ENCODE assay signal across 11 cellular contexts in the genomic region with DNA sequence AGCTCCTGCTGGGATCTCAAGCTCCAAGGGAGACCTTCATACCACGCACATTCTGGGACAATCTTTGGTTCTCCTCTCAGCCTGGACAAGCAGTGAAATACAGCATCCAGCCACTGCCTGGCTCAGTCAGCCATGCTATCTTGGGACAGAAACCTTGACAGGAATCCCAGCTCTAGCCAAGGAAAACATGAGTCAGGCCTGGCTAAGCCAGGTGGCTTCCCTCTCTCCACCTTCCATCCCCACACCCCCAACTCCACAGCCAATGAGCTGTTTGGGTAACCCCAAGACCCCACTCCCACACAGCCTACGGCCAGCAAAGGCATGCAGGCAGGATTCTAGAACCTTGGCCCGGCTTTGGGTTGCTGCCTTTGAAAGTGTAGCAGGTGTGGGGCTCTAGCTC.
DNase-seq lines count a peak whose midpoint lies in the region; ATAC-seq and TF ChIP-seq lines count a peak whose summit lies in the region.
"Had no signal": no experiment of that assay in that cellular context is flagged by ENCODE, and none has a peak within 500 bp of the region (broad histone marks: within the 10 kb centered on the region; RNA-seq: fewer than 3 reads in every experiment).

No MANE protein-coding gene starts in this region.

- 57% methylated on average over 1 of the region's 3 CpGs; no CpG with 5 or more reads in 1 of the 2 experiments for WGBS in IMR-90 (ENCODE audit: extremely low coverage in 2 of 2, insufficient read length in 1 of 2), 2 experiments

- peak overlapping the region; percentile 92 to 99 for H4K8ac ChIP-seq in IMR-90 (ENCODE audit: low read depth in 2 of 2, low read length in 2 of 2)

- peak overlapping the region; percentile 100 for H2BK5ac ChIP-seq in IMR-90 (ENCODE audit: low read depth, low read length, poor library complexity, severe bottlenecking)

- CTCF ChIA-PET in IMR-90 (lab: Yijun Ruan, JAX): no interaction called here

- POLR2A ChIA-PET in IMR-90 (lab: Charles Lee; ENCODE audit: unreplicated experiment): interaction anchor here (0.6 to 1.1 kb wide), 2 partner anchors 37 to 38 kb away, joined by 3 to 4 read pairs; no protein-coding TSS in a partner anchor

- peak overlapping the region; percentile 96 for H2AK5ac ChIP-seq in IMR-90 (ENCODE audit: low read depth, low read length)

- peak overlapping the region; percentile 100 for H3K4ac ChIP-seq in IMR-90 (ENCODE audit: low read depth, low read length)

- intact Hi-C loops in IMR-90 (cut with micrococcal nuclease): no loop called here

- BruUV-seq in IMR-90 (replicated peaks; lab: Mats Ljungman, UMichigan): no TSS peak

- TF ChIP-seq CTCF in IMR-90 (conservative IDR thresholded peaks at IDR 0.05; ENCODE audit: low read depth, low read length) (no peak), chondrocyte (IDR thresholded peaks at IDR 0.05) (no peak)

- H3K9me3 ChIP-seq in IMR-90 (ENCODE audit: control insufficient read depth, insufficient read depth, low read length): peaks cover 3% of the 10 kb centered on the region; the same call in 1 of the 2 replicates

- ATAC-seq in IMR-90 (ENCODE audit: low read depth) (peak; percentile 10), HG03460 (IDR thresholded peaks at IDR 0.05; ENCODE audit: unreplicated experiment) (no peak), GM18505 (IDR thresholded peaks at IDR 0.05; ENCODE audit: unreplicated experiment) (no peak)

- H3K27ac Mint-ChIP-seq in chondrocyte (ENCODE audit: unreplicated experiment): peak overlapping the region; percentile 96
- H3K27ac Mint-ChIP-seq: activated naive CD4-positive, alpha-beta T cell treated with anti-CD3 and anti-CD28 coated beads, Interleukin-2, amount 50 U/mL, for 24 hours; type B pancreatic cell had no signal

- H4K20me1 ChIP-seq in IMR-90 (ENCODE audit: insufficient read depth, low read length): no peaks in the 10 kb centered on the region

- in situ Hi-C loops in IMR-90 (cut with MboI; ENCODE audit: low sequenced_read_pairs): no loop called here

- H2AK9ac ChIP-seq in IMR-90 (replicated peaks; ENCODE audit: low read depth, low read length, poor library complexity): peak overlapping the region; percentile 95

- H2BK15ac ChIP-seq in IMR-90 (ENCODE audit: low read depth, low read length): peak overlapping the region; percentile 46; the same call in 2 of the 3 replicates

- peaks cover 7% of the 10 kb centered on the region for H3K9me3 Mint-ChIP-seq in chondrocyte (ENCODE audit: low read depth)
- H3K9me3 Mint-ChIP-seq: activated naive CD4-positive, alpha-beta T cell treated with anti-CD3 and anti-CD28 coated beads, Interleukin-2, amount 50 U/mL, for 24 hours; type B pancreatic cell had no signal

- peak overlapping the region; percentile 100 for H2BK20ac ChIP-seq in IMR-90 (ENCODE audit: low read depth, low read length)

- peak overlapping the region; percentile 84 for H4K5ac ChIP-seq in IMR-90 (ENCODE audit: low read depth, low read length)

- H3K56ac ChIP-seq in IMR-90 (ENCODE audit: extremely low read depth, insufficient read depth, low read length): peak overlapping the region; percentile 97

- peak overlapping the region; percentile 60 for H2AFZ ChIP-seq in IMR-90 (replicated peaks; ENCODE audit: low read length, poor library complexity)

- H3K79me1 ChIP-seq in IMR-90 (ENCODE audit: low read depth in 1 of 2, low read length in 2 of 2): peaks cover 13 to 61% of the 10 kb centered on the region in 2 experiments

- peak; percentile 97 for DNase-seq in IMR-90
- DNase-seq in chondrocyte (ENCODE audit: low spot score): no peak
- peak; percentile 81 for DNase-seq in left kidney (ENCODE audit: low read depth, low spot score)
- DNase-seq in stromal cell of bone marrow (ENCODE audit: low read depth): peak; percentile 37
- DNase-seq in NCI-H526 (lab: John Stamatoyannopoulos, UW): no peak
- DNase-seq in COLO668 (lab: John Stamatoyannopoulos, UW; ENCODE audit: unreplicated experiment): no peak
- DNase-seq: GF-D8 had no signal

- no peaks in the 10 kb centered on the region for H3K27me3 Mint-ChIP-seq in chondrocyte (ENCODE audit: low read depth)
- H3K27me3 Mint-ChIP-seq: activated naive CD4-positive, alpha-beta T cell treated with anti-CD3 and anti-CD28 coated beads, Interleukin-2, amount 50 U/mL, for 24 hours had no signal

- H3K27me3 ChIP-seq in IMR-90 (ENCODE audit: control insufficient read depth, insufficient read depth, low read length): no peaks in the 10 kb centered on the region

- no peaks in the 10 kb centered on the region for H3K36me3 ChIP-seq in IMR-90 (ENCODE audit: control insufficient read depth, insufficient read depth, low read length)

- TF ChIP-seq POLR2A in IMR-90 (IDR thresholded peaks at IDR 0.05; ENCODE audit: low read depth, low read length) (no peak; the same call in 1 of the 2 replicates), GM18505 (IDR thresholded peaks at IDR 0.05; ENCODE audit: borderline replicate concordance, extremely low read depth, insufficient read depth, insufficient read length) (no peak)

- H3K4me1 ChIP-seq in IMR-90 (ENCODE audit: control insufficient read depth, insufficient read depth, low read length): peaks cover 61% of the 10 kb centered on the region

- H3K4me1 Mint-ChIP-seq in chondrocyte (ENCODE audit: low read depth): peaks cover 94% of the 10 kb centered on the region
- H3K4me1 Mint-ChIP-seq: activated naive CD4-positive, alpha-beta T cell treated with anti-CD3 and anti-CD28 coated beads, Interleukin-2, amount 50 U/mL, for 24 hours had no signal

- peak overlapping the region; percentile 11; the same call in 1 of the 2 replicates for H3K4me2 ChIP-seq in IMR-90 (ENCODE audit: low read depth, low read length)

- peak overlapping the region; percentile 99 for H3K23ac ChIP-seq in IMR-90 (ENCODE audit: low read depth, low read length)

- peak overlapping the region; percentile 90 for H3K18ac ChIP-seq in IMR-90 (ENCODE audit: low read depth, low read length)

- no peak overlapping the region for H3K4me3 Mint-ChIP-seq in chondrocyte (ENCODE audit: unreplicated experiment)
- H3K4me3 Mint-ChIP-seq: activated naive CD4-positive, alpha-beta T cell treated with anti-CD3 and anti-CD28 coated beads, Interleukin-2, amount 50 U/mL, for 24 hours; type B pancreatic cell had no signal

- H3K4me3 ChIP-seq in IMR-90 (ENCODE audit: insufficient read depth, low read depth, low read length): no peak overlapping the region

- H3K14ac ChIP-seq in IMR-90 (replicated peaks; ENCODE audit: low read depth, low read length): peak overlapping the region; percentile 98

- H3K9me1 ChIP-seq in IMR-90 (ENCODE audit: insufficient read depth, low read length): peaks cover 32% of the 10 kb centered on the region

- dilution Hi-C loops in IMR-90 (cut with HindIII; ENCODE audit: low sequenced_read_pairs, unreplicated experiment): no loop called here

- H2BK120ac ChIP-seq in IMR-90 (ENCODE audit: low read depth, low read length): peak overlapping the region; percentile 100

- peak overlapping the region; percentile 77 for H3K9ac ChIP-seq in IMR-90 (ENCODE audit: low read depth, low read length)

- H4K91ac ChIP-seq in IMR-90 (ENCODE audit: insufficient read depth, low read depth, low read length): peak overlapping the region; percentile 100

- H3K27ac ChIP-seq in IMR-90 (ENCODE audit: insufficient read depth, low read length): peak overlapping the region; percentile 95

- H3K36me3 Mint-ChIP-seq in chondrocyte (ENCODE audit: low read depth): no peaks in the 10 kb centered on the region
- H3K36me3 Mint-ChIP-seq: activated naive CD4-positive, alpha-beta T cell treated with anti-CD3 and anti-CD28 coated beads, Interleukin-2, amount 50 U/mL, for 24 hours; type B pancreatic cell had no signal

- TF ChIP-seq RAD21 in IMR-90 (IDR thresholded peaks at IDR 0.05; ENCODE audit: low read length): peak; percentile 25

TF ChIP-seq in IMR-90, 13 proteins besides CTCF, POLR2A, EP300 and RAD21:
- no peak; the same call in 1 of the 2 replicates for TF ChIP-seq NFE2L2 (IDR thresholded peaks at IDR 0.05; ENCODE audit: low read depth, low read length)
- peak; percentile 61; the same call in 1 of the 2 replicates for TF ChIP-seq MAZ (IDR thresholded peaks at IDR 0.05; ENCODE audit: borderline replicate concordance, low read depth, low read length)
- TF ChIP-seq RCOR1 (IDR thresholded peaks at IDR 0.05; ENCODE audit: insufficient replicate concordance, low read length): peak; percentile 88
- TF ChIP-seq MAFK (IDR thresholded peaks at IDR 0.05; ENCODE audit: low read depth, low read length): peak; percentile 9; the same call in 1 of the 2 replicates
- peak; percentile 45; the same call in 1 of the 2 replicates for TF ChIP-seq MXI1 (IDR thresholded peaks at IDR 0.05; ENCODE audit: borderline replicate concordance, low read depth, low read length)
- TF ChIP-seq CEBPB (IDR thresholded peaks at IDR 0.05; ENCODE audit: low read depth, low read length): 0 out of 2 replicates have a peak, but pooled peaks have one; percentile 11
- TF ChIP-seq BHLHE40 (IDR thresholded peaks at IDR 0.05; ENCODE audit: low read depth, low read length): no peak
- TF ChIP-seq FOS (IDR thresholded peaks at IDR 0.05; ENCODE audit: low read depth, low read length): peak; percentile 73

Comparison
In these comparisons a context has a peak if more than half of its experiments do, and no peak if none do; other contexts are left out.
1. DNase-seq: peak in IMR-90 (single experiment), left kidney (single experiment) and stromal cell of bone marrow (single experiment); none in chondrocyte (single experiment), NCI-H526 (0 of 2) and COLO668 (single experiment).